In the genomic region with DNA sequence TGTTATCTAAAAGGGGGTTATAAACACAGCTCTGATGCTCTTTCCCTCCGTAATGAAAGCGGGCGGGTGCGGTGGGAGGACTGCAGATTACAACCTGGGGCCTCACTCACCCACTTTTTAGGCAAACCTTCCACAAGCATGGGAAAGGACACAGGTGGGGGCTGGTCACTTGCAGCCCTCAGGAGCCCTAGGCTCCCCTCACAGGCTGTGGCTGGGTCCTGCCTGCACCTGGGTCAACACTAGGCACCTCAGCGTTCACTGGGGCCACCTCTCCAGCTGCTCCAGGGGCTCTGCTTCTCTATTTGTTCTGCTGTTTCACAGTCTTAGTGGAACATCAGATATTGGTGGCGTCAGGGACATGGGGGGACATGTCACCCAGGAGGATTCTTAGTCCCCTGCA, we compare ENCODE assay signal across 18 cellular contexts. TPM values are rescaled to one million over a fixed set of nuclear protein-coding genes. Genes with fewer than 3 reads are reported as not detected.
DNase-seq lines count a peak whose midpoint lies in the region; ATAC-seq and TF ChIP-seq lines count a peak whose summit lies in the region.
"Had no signal": no experiment of that assay in that cellular context is flagged by ENCODE, and none has a peak within 500 bp of the region (broad histone marks: within the 10 kb centered on the region; RNA-seq: fewer than 3 reads in every experiment).

No MANE protein-coding gene starts in this region.

- POLR2A ChIA-PET in RWPE1 (lab: Yijun Ruan, JAX; ENCODE audit: low non-redundant PET) (no interaction called here), PC-3 (lab: Charles Lee; ENCODE audit: unreplicated experiment) (no interaction called here)

- no peak overlapping the region for H2BK15ac ChIP-seq in neuronal stem cell (ENCODE audit: low read length)

- no peak for ATAC-seq in PC-3
- ATAC-seq: CD8-positive, alpha-beta T cell had no signal

- no peak overlapping the region for H3K4me3 Mint-ChIP-seq in glutamatergic neuron (ENCODE audit: unreplicated experiment)
- H3K4me3 Mint-ChIP-seq: B cell; CD4-positive, alpha-beta T cell; CD8-positive, alpha-beta T cell had no signal

- H3K79me2 ChIP-seq in PC-3 (ENCODE audit: low read length), result no peaks in the 10 kb centered on the region

- no peak overlapping the region for H2BK120ac ChIP-seq in neuronal stem cell (ENCODE audit: low read depth, low read length)

- H2AK5ac ChIP-seq in neuronal stem cell (ENCODE audit: low read depth, low read length), result no peak overlapping the region

- peak overlapping the region; percentile 80; the same call in 1 of the 2 replicates for H3K27ac ChIP-seq in RWPE1
- H3K27ac ChIP-seq in neuronal stem cell (replicated peaks; ENCODE audit: low read length), result no peak overlapping the region
- H3K27ac ChIP-seq in PC-3 (ENCODE audit: low read length), result no peak overlapping the region
- H3K27ac ChIP-seq: 22Rv1; A549; BLaER1 treated with 17β-estradiol and CSF1 and Interleukin-3, amounts not matched to agents 10 nM and 100 nM; C4-2B had no signal

- H3K27me3 ChIP-seq in neuronal stem cell (ENCODE audit: control insufficient read depth in 3 of 3, insufficient read depth in 3 of 3, low read depth in 1 of 3, low read length in 3 of 3), result peaks cover 0 to 92% (median 0%) of the 10 kb centered on the region in 3 experiments
- no peaks in the 10 kb centered on the region for H3K27me3 ChIP-seq in PC-3 (ENCODE audit: low read length)
- H3K27me3 ChIP-seq: BLaER1 treated with 17β-estradiol and CSF1 and Interleukin-3, amounts not matched to agents 10 nM and 100 nM had no signal

- no peak overlapping the region for H3K23ac ChIP-seq in neuronal stem cell (ENCODE audit: low read depth, low read length, poor library complexity)

- H3K9ac ChIP-seq in neuronal stem cell (ENCODE audit: low read depth, low read length, poor library complexity) (no peak overlapping the region), PC-3 (ENCODE audit: low read length) (no peak overlapping the region)
- H3K9ac ChIP-seq: BLaER1 treated with 17β-estradiol and CSF1 and Interleukin-3, amounts not matched to agents 10 nM and 100 nM had no signal

- no peak for DNase-seq in RWPE1 (ENCODE audit: low spot score)
- DNase-seq in glutamatergic neuron, result no peak
- no peak for DNase-seq in neuronal stem cell (ENCODE audit: low spot score)
- no peak for DNase-seq in PC-3
- DNase-seq in SKM-1 treated with dmso at 0.1 percent for 144 hours (lab: John Stamatoyannopoulos, UW; ENCODE audit: unreplicated experiment), result no peak
- no peak for DNase-seq in NAMALWA (ENCODE audit: low spot score)
- DNase-seq: AML-193; Caco-2; Calu3; CD4-positive, alpha-beta T cell; CD8-positive, alpha-beta T cell; DMS79 treated with DMSO at 0.1 percent for 48 hours; GF-D8 had no signal

- no peaks in the 10 kb centered on the region for H4K20me1 ChIP-seq in PC-3 (ENCODE audit: low read length)
- H4K20me1 ChIP-seq: BLaER1 treated with 17β-estradiol and CSF1 and Interleukin-3, amounts not matched to agents 10 nM and 100 nM had no signal

- H3K27ac Mint-ChIP-seq in glutamatergic neuron (ENCODE audit: unreplicated experiment), result peak overlapping the region; percentile 18
- H3K27ac Mint-ChIP-seq: B cell; CD4-positive, alpha-beta T cell; CD8-positive, alpha-beta T cell had no signal

- H2AFZ ChIP-seq in neuronal stem cell (ENCODE audit: low read length), result no peak overlapping the region
- no peak overlapping the region for H2AFZ ChIP-seq in PC-3 (ENCODE audit: low read length)

- peaks cover 1% of the 10 kb centered on the region for H3K79me1 ChIP-seq in neuronal stem cell (ENCODE audit: low read depth, low read length)

- CTCF ChIA-PET in RWPE1 (lab: Yijun Ruan, JAX) (no interaction called here), PC-3 (lab: Charles Lee) (no interaction called here)

- peaks cover 6% of the 10 kb centered on the region for H3K27me3 Mint-ChIP-seq in glutamatergic neuron (ENCODE audit: unreplicated experiment)
- H3K27me3 Mint-ChIP-seq: CD4-positive, alpha-beta T cell had no signal

- no peak overlapping the region for H3K4me3 ChIP-seq in neuronal stem cell (ENCODE audit: low read length in 2 of 2)
- no peak overlapping the region for H3K4me3 ChIP-seq in PC-3 (ENCODE audit: low read length)
- H3K4me3 ChIP-seq: A549; BLaER1 treated with 17β-estradiol and CSF1 and Interleukin-3, amounts not matched to agents 10 nM and 100 nM had no signal

- H3K9me3 Mint-ChIP-seq in glutamatergic neuron (ENCODE audit: unreplicated experiment), result no peaks in the 10 kb centered on the region
- H3K9me3 Mint-ChIP-seq: CD4-positive, alpha-beta T cell; CD8-positive, alpha-beta T cell had no signal

- no peaks in the 10 kb centered on the region for H3K36me3 ChIP-seq in neuronal stem cell (replicated peaks in 1 of 2; ENCODE audit: control insufficient read depth in 2 of 2, insufficient read depth in 2 of 2, low read length in 2 of 2)
- H3K36me3 ChIP-seq in PC-3 (ENCODE audit: low read depth, low read length), result no peaks in the 10 kb centered on the region
- H3K36me3 ChIP-seq: BLaER1 treated with 17β-estradiol and CSF1 and Interleukin-3, amounts not matched to agents 10 nM and 100 nM had no signal

- H3K9me2 ChIP-seq in PC-3 (replicated peaks; ENCODE audit: low read length), result no peaks in the 10 kb centered on the region

- no TSS peak for BruUV-seq in PC-3 (replicated peaks; lab: Mats Ljungman, UMichigan)

- peaks cover 10% of the 10 kb centered on the region for H3K4me1 Mint-ChIP-seq in glutamatergic neuron (ENCODE audit: low read depth, unreplicated experiment)
- H3K4me1 Mint-ChIP-seq: B cell had no signal

- H3F3A ChIP-seq in PC-3 (ENCODE audit: low read length, unreplicated experiment), result no peaks in the 10 kb centered on the region

- H3K36me3 Mint-ChIP-seq in glutamatergic neuron (ENCODE audit: unreplicated experiment), result no peaks in the 10 kb centered on the region
- H3K36me3 Mint-ChIP-seq: CD8-positive, alpha-beta T cell had no signal

- H3K4me2 ChIP-seq in neuronal stem cell (ENCODE audit: insufficient read depth, low read length, poor library complexity, severe bottlenecking), result no peak overlapping the region
- H3K4me2 ChIP-seq in PC-3 (ENCODE audit: low read length), result no peak overlapping the region
- H3K4me2 ChIP-seq: A549; BLaER1 treated with 17β-estradiol and CSF1 and Interleukin-3, amounts not matched to agents 10 nM and 100 nM had no signal

- no peak overlapping the region for H4K8ac ChIP-seq in neuronal stem cell (ENCODE audit: low read depth, low read length)

- no peak overlapping the region for H3K4ac ChIP-seq in neuronal stem cell (ENCODE audit: low read length)

- H3K14ac ChIP-seq in neuronal stem cell (ENCODE audit: low read length), result peak overlapping the region; percentile 56

- TF ChIP-seq CTCF in RWPE1 (conservative IDR thresholded peaks at IDR 0.05; ENCODE audit: low read depth) (no peak), glutamatergic neuron (IDR thresholded peaks at IDR 0.05; ENCODE audit: partially characterized antibody, unreplicated experiment) (no peak), PC-3 (conservative IDR thresholded peaks at IDR 0.05; ENCODE audit: low read depth, low read length) (no peak)

- WGBS in neuronal stem cell (ENCODE audit: extremely low coverage in 2 of 2, insufficient read length in 2 of 2, insufficient replicate concordance in 1 of 2), 2 donors, result no CpG with 5 or more reads among the region's 6 CpGs

- no peak overlapping the region for H2BK5ac ChIP-seq in neuronal stem cell (ENCODE audit: low read length)

- H3K18ac ChIP-seq in neuronal stem cell (ENCODE audit: low read length), result no peak overlapping the region

- intact Hi-C loops in PC-3 (cut with micrococcal nuclease), result no loop called here

- H3K4me1 ChIP-seq in neuronal stem cell (ENCODE audit: control insufficient read depth in 2 of 2, insufficient read depth in 1 of 2, low read depth in 1 of 2, low read length in 2 of 2) (peaks cover 3 to 5% of the 10 kb centered on the region in 2 donors), PC-3 (ENCODE audit: insufficient read depth, low read length) (no peaks in the 10 kb centered on the region)
- H3K4me1 ChIP-seq: A549, Caco-2 had no signal

- H2BK12ac ChIP-seq in neuronal stem cell (ENCODE audit: low read length), result no peak overlapping the region

- H3K9me3 ChIP-seq in neuronal stem cell (replicated peaks in 1 of 2; ENCODE audit: control insufficient read depth in 2 of 2, insufficient read depth in 1 of 2, low read depth in 1 of 2, low read length in 2 of 2), result no peaks in the 10 kb centered on the region
- no peaks in the 10 kb centered on the region for H3K9me3 ChIP-seq in PC-3 (ENCODE audit: low read length)
- H3K9me3 ChIP-seq: A549; BLaER1 treated with 17β-estradiol and CSF1 and Interleukin-3, amounts not matched to agents 10 nM and 100 nM; Caco-2 had no signal

- no peak overlapping the region for H4K91ac ChIP-seq in neuronal stem cell (ENCODE audit: low read depth, low read length, poor library complexity)

RNA-seq across cellular contexts. Expression of a gene that starts 30.0 kb away (rescaled TPM):
- total RNA-seq in glutamatergic neuron (ENCODE audit: unreplicated experiment) (42.5 TPM), PC-3 (2014; rRNA removed) (54.9 and 56.6 TPM in 2 replicates)
- 21.4 TPM for polyA plus RNA-seq in neuronal stem cell (2013, experiment 1 of 2)
- polyA plus RNA-seq in neuronal stem cell (2013, experiment 2 of 2), result 20.8 TPM

RNA-seq across cellular contexts. Expression of a gene that starts 38.7 kb away (rescaled TPM):
- 12.6 TPM for total RNA-seq in glutamatergic neuron (ENCODE audit: unreplicated experiment)
- 6.9 TPM for polyA plus RNA-seq in neuronal stem cell (2013, experiment 1 of 2)
- polyA plus RNA-seq in neuronal stem cell (2013, experiment 2 of 2), result 7.1 TPM
- total RNA-seq in PC-3 (2014; rRNA removed), result 37.1 and 44.3 TPM in 2 replicates

RNA-seq across cellular contexts. Expression of a gene that starts 38.8 kb away (rescaled TPM):
- total RNA-seq in glutamatergic neuron (ENCODE audit: unreplicated experiment) (30.4 TPM), PC-3 (2014; rRNA removed) (40.9 and 56.9 TPM in 2 replicates)
- polyA plus RNA-seq in neuronal stem cell (2013, experiment 1 of 2), result 19.4 TPM
- 17.4 TPM for polyA plus RNA-seq in neuronal stem cell (2013, experiment 2 of 2)

RNA-seq across cellular contexts. Expression of a gene that starts 43.8 kb away (rescaled TPM):
- 1.3 TPM for total RNA-seq in glutamatergic neuron (ENCODE audit: unreplicated experiment)
- 2.0 TPM for polyA plus RNA-seq in neuronal stem cell (2013, experiment 1 of 2)
- polyA plus RNA-seq in neuronal stem cell (2013, experiment 2 of 2), result 1.6 TPM
- total RNA-seq in PC-3 (2014; rRNA removed), result 1.6 and 3.9 TPM in 2 replicates

RNA-seq across cellular contexts. Expression of a gene that starts 48.7 kb away (rescaled TPM):
- total RNA-seq in glutamatergic neuron (ENCODE audit: unreplicated experiment) (27.8 TPM), PC-3 (2014; rRNA removed) (20.0 and 21.4 TPM in 2 replicates)
- 8.5 TPM for polyA plus RNA-seq in neuronal stem cell (2013, experiment 1 of 2)
- polyA plus RNA-seq in neuronal stem cell (2013, experiment 2 of 2), result 8.5 TPM
